11 cellular contexts compared by ENCODE assay signal in genomic region chr3:73365756-73366397, GRCh38.
DNase-seq lines count a peak whose midpoint lies in the region; ATAC-seq and TF ChIP-seq lines count a peak whose summit lies in the region.
"Had no signal": no experiment of that assay in that cellular context is flagged by ENCODE, and none has a peak within 500 bp of the region (broad histone marks: within the 10 kb centered on the region; RNA-seq: fewer than 3 reads in every experiment).

No MANE protein-coding gene starts in this region.

- H3K36me3 Mint-ChIP-seq in neural progenitor cell, result no peaks in the 10 kb centered on the region
- H3K36me3 Mint-ChIP-seq in activated naive CD8-positive, alpha-beta T cell treated with anti-CD3 and anti-CD28 coated beads for 36 hours, result no peaks in the 10 kb centered on the region

- H3K27ac ChIP-seq in muscle layer of duodenum (ENCODE audit: low read length) (peak overlapping the region; percentile 57), neural progenitor cell (no peak overlapping the region)

- no peaks in the 10 kb centered on the region for H3K79me2 ChIP-seq in neural progenitor cell (ENCODE audit: low read depth)

- H3F3A ChIP-seq in neural progenitor cell (ENCODE audit: low read depth), result no peaks in the 10 kb centered on the region

- ATAC-seq in SK-N-SH treated with all-trans-retinoic acid at 6 μM for 48 hours, result peak; percentile 88
- ATAC-seq in GM18502 (IDR thresholded peaks at IDR 0.05; ENCODE audit: poor library complexity, unreplicated experiment), result no peak
- ATAC-seq: naive thymus-derived CD4-positive, alpha-beta T cell had no signal

- no peak overlapping the region for H3K27ac Mint-ChIP-seq in neural progenitor cell
- H3K27ac Mint-ChIP-seq in activated naive CD8-positive, alpha-beta T cell treated with anti-CD3 and anti-CD28 coated beads for 36 hours, result no peak overlapping the region
- H3K27ac Mint-ChIP-seq: naive thymus-derived CD4-positive, alpha-beta T cell had no signal

- peaks cover 5% of the 10 kb centered on the region for H3K27me3 Mint-ChIP-seq in neural progenitor cell (ENCODE audit: insufficient read depth, low read depth)
- H3K27me3 Mint-ChIP-seq in activated naive CD8-positive, alpha-beta T cell treated with anti-CD3 and anti-CD28 coated beads for 36 hours, result no peaks in the 10 kb centered on the region
- H3K27me3 Mint-ChIP-seq: naive thymus-derived CD4-positive, alpha-beta T cell had no signal

- no peaks in the 10 kb centered on the region for H3K27me3 ChIP-seq in muscle layer of duodenum (ENCODE audit: low read depth, low read length)
- H3K27me3 ChIP-seq in neural progenitor cell, result no peaks in the 10 kb centered on the region

- DNase-seq in fibroblast of the aortic adventitia (ENCODE audit: low read depth) (peak; percentile 93), ureter (ENCODE audit: low spot score) (peak; percentile 62), neural progenitor cell (ENCODE audit: low spot score) (no peak), NCI-H345 (lab: John Stamatoyannopoulos, UW) (no peak)
- no peak for DNase-seq in activated naive CD8-positive, alpha-beta T cell treated with anti-CD3 and anti-CD28 coated beads for 36 hours
- DNase-seq: activated effector memory CD4-positive, alpha-beta T cell treated with anti-CD3 and anti-CD28 coated beads, Interleukin-2, amount 50 U/mL, for 16 hours; naive thymus-derived CD4-positive, alpha-beta T cell; NCI-H187 had no signal

- TF ChIP-seq CTCF in fibroblast of the aortic adventitia (IDR thresholded peaks at IDR 0.05; ENCODE audit: insufficient read depth, low read length), result no peak
- TF ChIP-seq CTCF in neural progenitor cell (IDR thresholded peaks at IDR 0.05), result no peak

- H3K4me3 ChIP-seq in fibroblast of the aortic adventitia (ENCODE audit: low read depth, low read length) (peak overlapping the region; percentile 6), muscle layer of duodenum (ENCODE audit: low read depth in 1 of 2, low read length in 2 of 2) (no peak overlapping the region), neural progenitor cell (no peak overlapping the region)

- peaks cover 4% of the 10 kb centered on the region for H3K9me3 Mint-ChIP-seq in neural progenitor cell
- peaks cover 4% of the 10 kb centered on the region for H3K9me3 Mint-ChIP-seq in activated naive CD8-positive, alpha-beta T cell treated with anti-CD3 and anti-CD28 coated beads for 36 hours

- no peak overlapping the region for H3K4me3 Mint-ChIP-seq in neural progenitor cell
- no peak overlapping the region for H3K4me3 Mint-ChIP-seq in activated naive CD8-positive, alpha-beta T cell treated with anti-CD3 and anti-CD28 coated beads for 36 hours
- H3K4me3 Mint-ChIP-seq: naive thymus-derived CD4-positive, alpha-beta T cell had no signal

- H2AFZ ChIP-seq in neural progenitor cell (replicated peaks), result no peak overlapping the region

- H3K4me1 Mint-ChIP-seq in neural progenitor cell, result no peaks in the 10 kb centered on the region
- no peaks in the 10 kb centered on the region for H3K4me1 Mint-ChIP-seq in activated naive CD8-positive, alpha-beta T cell treated with anti-CD3 and anti-CD28 coated beads for 36 hours
- H3K4me1 Mint-ChIP-seq: naive thymus-derived CD4-positive, alpha-beta T cell had no signal

- H3K4me2 ChIP-seq in neural progenitor cell, result no peak overlapping the region

- H3K4me1 ChIP-seq in muscle layer of duodenum (ENCODE audit: control insufficient read depth in 1 of 2, insufficient read depth in 2 of 2, low read length in 2 of 2) (peaks cover 0 to 18% of the 10 kb centered on the region in 2 donors), neural progenitor cell (no peaks in the 10 kb centered on the region)

- no peaks in the 10 kb centered on the region for H4K20me1 ChIP-seq in neural progenitor cell (ENCODE audit: low read depth)

- no peaks in the 10 kb centered on the region for H3K9me3 ChIP-seq in muscle layer of duodenum (ENCODE audit: control insufficient read depth in 1 of 2, low read length in 2 of 2)
- H3K9me3 ChIP-seq in neural progenitor cell (ENCODE audit: low read depth), result no peaks in the 10 kb centered on the region

- H3K36me3 ChIP-seq in muscle layer of duodenum (ENCODE audit: control insufficient read depth in 1 of 2, insufficient read depth in 2 of 2, low read length in 2 of 2), result no peaks in the 10 kb centered on the region
- H3K36me3 ChIP-seq in neural progenitor cell, result no peaks in the 10 kb centered on the region

- H3K9ac ChIP-seq in neural progenitor cell, result no peak overlapping the region

TF ChIP-seq in SK-N-SH treated with all-trans-retinoic acid at 6 μM for 48 hours, 23 proteins besides CTCF, POLR2A, EP300 and RAD21:
- peak; percentile 28; the same call in 1 of the 2 replicates for TF ChIP-seq CREB5 (CRISPR knock-in tag; IDR thresholded peaks at IDR 0.05; ENCODE audit: low read depth)
- peak; percentile 8; the same call in 1 of the 2 replicates for TF ChIP-seq ZFP30 (CRISPR knock-in tag; IDR thresholded peaks at IDR 0.05)
- TF ChIP-seq ZC3H10 (CRISPR knock-in tag; IDR thresholded peaks at IDR 0.05), result no peak
- peak; percentile 60; the same call in 1 of the 2 replicates for TF ChIP-seq ZFP3 (CRISPR knock-in tag; IDR thresholded peaks at IDR 0.05)
- peak; percentile 36 for TF ChIP-seq ISL1 (CRISPR knock-in tag; IDR thresholded peaks at IDR 0.05)
- TF ChIP-seq SNAI2 (CRISPR knock-in tag; IDR thresholded peaks at IDR 0.05), result peak; percentile 84; the same call in 1 of the 2 replicates
- no peak for TF ChIP-seq PPARA (CRISPR knock-in tag; IDR thresholded peaks at IDR 0.05; ENCODE audit: borderline replicate concordance)

Comparison
In these comparisons a context has a peak if more than half of its experiments do, and no peak if none do; other contexts are left out.
1. DNase-seq: peak in fibroblast of the aortic adventitia (single experiment) and ureter (single experiment); none in neural progenitor cell (single experiment), NCI-H345 (single experiment) and activated naive CD8-positive, alpha-beta T cell treated with anti-CD3 and anti-CD28 coated beads for 36 hours (single experiment).